ENCODE assay signal across 8 cellular contexts in genomic region chr6:122789078-122789861, GRCh38. TPM values are rescaled to one million over a fixed set of nuclear protein-coding genes. Genes with fewer than 3 reads are reported as not detected.
A peak's percentile ranks its signal among the peaks of the same experiment; 100 is the strongest.
DNase-seq lines count a peak whose midpoint lies in the region; ATAC-seq and TF ChIP-seq lines count a peak whose summit lies in the region.

Gene SMPDL3A (plus strand): TSS chr6:122789258. CDS start chr6:122789347, 89 bp downstream.

- no peaks in the 10 kb centered on the region for H3K9me3 Mint-ChIP-seq in effector memory CD8-positive, alpha-beta T cell
- H3K9me3 Mint-ChIP-seq in stimulated activated naive CD8-positive, alpha-beta T cell treated with anti-CD3 and anti-CD28 coated beads, Interleukin-15, amount 100 ng/mL, for 72 hours = no peaks in the 10 kb centered on the region

- H3K4me3 Mint-ChIP-seq in effector memory CD8-positive, alpha-beta T cell = peak within 1 kb of the TSS; percentile 57 to 59
- H3K4me3 Mint-ChIP-seq in stimulated activated naive CD8-positive, alpha-beta T cell treated with anti-CD3 and anti-CD28 coated beads, Interleukin-15, amount 100 ng/mL, for 72 hours = peak within 1 kb of the TSS; percentile 92 to 93

- peak within 1 kb of the TSS; percentile 96 for H3K27ac ChIP-seq in AG04450 (ENCODE audit: low read depth, low read length)

- no peaks in the 10 kb centered on the region for H3K9me3 ChIP-seq in AG04450 (ENCODE audit: control insufficient read depth, insufficient read depth, low read length)

- TF ChIP-seq POLR2A in lower leg skin (IDR thresholded peaks at IDR 0.05) = peak in 1 of 2 donors; percentile 15

- H3K4me3 ChIP-seq in AG04450 (ENCODE audit: low read depth, low read length) (peak within 1 kb of the TSS; percentile 91), lower leg skin (ENCODE audit: low read depth, poor library complexity, severe bottlenecking) (peak within 1 kb of the TSS; percentile 77)

- no peak within 1 kb of the TSS for H3K27ac Mint-ChIP-seq in effector memory CD8-positive, alpha-beta T cell
- peak within 1 kb of the TSS; percentile 80 to 93 for H3K27ac Mint-ChIP-seq in stimulated activated naive CD8-positive, alpha-beta T cell treated with anti-CD3 and anti-CD28 coated beads, Interleukin-15, amount 100 ng/mL, for 72 hours

- H3K27me3 ChIP-seq in AG04450 (ENCODE audit: control insufficient read depth, insufficient read depth, low read length) = no peaks in the 10 kb centered on the region

- H3K36me3 Mint-ChIP-seq in effector memory CD8-positive, alpha-beta T cell (ENCODE audit: insufficient read depth) = no peaks in the 10 kb centered on the region

- CTCF ChIA-PET in AG04450 (lab: Charles Lee) = interaction anchor here (0.6 to 6.3 kb wide), 12 partner anchors 9 to 66 kb away, joined by 3 to 35 read pairs (median 4); partner anchors contain the start of gene FABP7

- intact Hi-C loops in lower leg skin (cut with DNase I; ENCODE audit: low total_unique reads) = no loop called here

- peaks cover 0 to 2% of the 10 kb centered on the region in 2 donors for H3K4me1 Mint-ChIP-seq in effector memory CD8-positive, alpha-beta T cell (ENCODE audit: low read depth in 2 of 2)
- peaks cover 22% of the 10 kb centered on the region for H3K4me1 Mint-ChIP-seq in stimulated activated naive CD8-positive, alpha-beta T cell treated with anti-CD3 and anti-CD28 coated beads, Interleukin-15, amount 100 ng/mL, for 72 hours

- TF ChIP-seq CTCF in AG04450 (IDR thresholded peaks at IDR 0.05; ENCODE audit: low read depth, low read length) = peak; percentile 43; the same call in 1 of the 2 replicates
- TF ChIP-seq CTCF in lower leg skin (IDR thresholded peaks at IDR 0.05) = no peak

- peaks cover 36 to 38% of the 10 kb centered on the region in 2 donors for H3K27me3 Mint-ChIP-seq in effector memory CD8-positive, alpha-beta T cell
- peaks cover 86% of the 10 kb centered on the region for H3K27me3 Mint-ChIP-seq in stimulated activated naive CD8-positive, alpha-beta T cell treated with anti-CD3 and anti-CD28 coated beads, Interleukin-15, amount 100 ng/mL, for 72 hours

- WGBS in lower leg skin, 2 donors = 0 to 1% methylated on average over 29 to 34 of the region's 69 CpGs

- POLR2A ChIA-PET in AG04450 (lab: Yijun Ruan, JAX) = interaction anchor here (0.6 to 2.0 kb wide), 16 partner anchors 10 to 318 kb away, joined by 3 to 37 read pairs (median 5); partner anchors contain the start of genes FABP7 and SERINC1

- ATAC-seq in GM18499 (IDR thresholded peaks at IDR 0.05; ENCODE audit: insufficient read depth, unreplicated experiment) = peak; percentile 33
- ATAC-seq in HG02870 (IDR thresholded peaks at IDR 0.05; ENCODE audit: unreplicated experiment) = peak; percentile 67
- peak; percentile 10 for ATAC-seq in effector memory CD8-positive, alpha-beta T cell (replicated peaks)
- peak; percentile 70 for ATAC-seq in stimulated activated naive CD8-positive, alpha-beta T cell treated with anti-CD3 and anti-CD28 coated beads, Interleukin-15, amount 100 ng/mL, for 72 hours

- DNase-seq in AG04450 (ENCODE audit: low read depth, low spot score) (peak; percentile 92), NCI-H146 (lab: John Stamatoyannopoulos, UW) (peak; percentile 92), T1000 (lab: John Stamatoyannopoulos, UW) (peak; percentile 73), lower leg skin (ENCODE audit: low spot score in 2 of 2) (peak; percentile 60 to 93)
- no peak for DNase-seq in effector memory CD8-positive, alpha-beta T cell
- peak; percentile 25 to 36 for DNase-seq in stimulated activated naive CD8-positive, alpha-beta T cell treated with anti-CD3 and anti-CD28 coated beads, Interleukin-15, amount 100 ng/mL, for 72 hours

RNA-seq across cellular contexts. Expression of gene SMPDL3A, which starts in this region (rescaled TPM):
- 84.4 and 105 TPM in 2 replicates for polyA plus RNA-seq in AG04450 (2011; rRNA removed)
- polyA minus RNA-seq in AG04450 (2011; rRNA and poly(A)+ RNA removed) = 18.2 and 31.1 TPM in 2 replicates
- 100 to 1,000 TPM; 109 to 120 (median 113) TPM for total RNA-seq in lower leg skin

Comparison
In these comparisons a context has a peak if more than half of its experiments do, and no peak if none do; other contexts are left out.
1. DNase-seq: peak in AG04450 (single experiment), NCI-H146 (single experiment), T1000 (single experiment), lower leg skin (2 of 2) and stimulated activated naive CD8-positive, alpha-beta T cell treated with anti-CD3 and anti-CD28 coated beads, Interleukin-15, amount 100 ng/mL, for 72 hours (2 of 2); none in effector memory CD8-positive, alpha-beta T cell (0 of 3).
2. ATAC-seq: peak in every context shown above with its lines; median percentile 70 in stimulated activated naive CD8-positive, alpha-beta T cell treated with anti-CD3 and anti-CD28 coated beads, Interleukin-15, amount 100 ng/mL, for 72 hours; 67 in HG02870; 33 in GM18499; 10 in effector memory CD8-positive, alpha-beta T cell.
3. H3K27ac Mint-ChIP-seq: peak in stimulated activated naive CD8-positive, alpha-beta T cell treated with anti-CD3 and anti-CD28 coated beads, Interleukin-15, amount 100 ng/mL, for 72 hours (2 of 2); none in effector memory CD8-positive, alpha-beta T cell (0 of 2).